3 cellular contexts compared by ENCODE assay signal in genomic region chr6:88653936-88654335, GRCh38.
A peak's percentile ranks its signal among the peaks of the same experiment; 100 is the strongest.
TF ChIP-seq lines count a peak whose summit lies in the region.

No MANE protein-coding gene starts in this region.

TF ChIP-seq in A549, 52 proteins besides CTCF, POLR2A, EP300 and RAD21:
- TF ChIP-seq ZC3H11A (IDR thresholded peaks at IDR 0.05) (no peak), MAFK (IDR thresholded peaks at IDR 0.05; ENCODE audit: partially characterized antibody) (peak; percentile 77)

TF ChIP-seq in HEK293, 187 proteins besides CTCF, POLR2A, EP300 and RAD21:
- TF ChIP-seq ZBTB17 (tag by site-specific recombination; IDR thresholded peaks at IDR 0.05) (0 out of 2 replicates have a peak, but pooled peaks have one; percentile 22), ZNF175 (tag by site-specific recombination; IDR thresholded peaks at IDR 0.05) (no peak)

TF ChIP-seq in H1, 55 proteins besides CTCF, POLR2A, EP300 and RAD21 (continued from another document):
- TF ChIP-seq TBP (IDR thresholded peaks at IDR 0.05; ENCODE audit: low read depth, low read length): no peak
